In the genomic region with DNA sequence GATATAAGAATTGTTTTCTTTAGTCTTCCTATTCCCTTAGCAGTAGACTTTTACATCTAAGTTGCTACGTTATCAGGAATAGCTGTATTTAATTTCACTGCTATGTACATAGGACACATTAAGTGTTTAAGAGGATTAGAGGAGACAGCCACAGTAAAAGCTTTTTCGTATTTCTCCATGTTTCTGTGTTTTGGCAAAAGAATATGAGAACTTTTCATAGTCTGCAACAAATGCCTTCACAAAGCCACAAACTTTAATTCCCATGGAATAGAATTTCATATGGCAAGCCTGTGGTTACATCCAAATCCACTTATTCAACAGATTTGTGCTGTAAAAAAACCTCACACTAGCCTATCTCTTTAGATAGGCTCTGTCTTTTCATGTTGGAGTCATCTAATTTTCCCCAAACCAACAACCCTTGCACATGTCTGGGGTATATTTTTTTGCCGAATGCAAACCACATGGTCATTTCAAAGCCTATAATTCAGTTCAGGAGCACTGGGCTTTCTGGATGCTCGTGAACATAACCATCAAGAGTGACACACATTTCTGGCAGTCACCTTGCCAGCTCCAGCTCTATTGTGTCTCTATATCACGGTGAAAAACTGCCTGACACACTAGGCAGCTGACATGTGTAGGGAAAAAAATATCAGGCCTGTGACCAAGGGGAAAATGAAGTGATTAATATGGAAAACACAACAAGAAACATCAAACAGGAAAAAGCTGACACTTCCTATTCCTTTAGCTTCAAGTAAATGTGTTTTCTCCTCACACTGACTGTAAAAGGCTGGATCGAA, we compare ENCODE assay signal across 14 cellular contexts. TPM values are rescaled to one million over a fixed set of nuclear protein-coding genes. Genes with fewer than 3 reads are reported as not detected.
DNase-seq lines count a peak whose midpoint lies in the region; ATAC-seq and TF ChIP-seq lines count a peak whose summit lies in the region.
"Had no signal": no experiment of that assay in that cellular context is flagged by ENCODE, and none has a peak within 500 bp of the region (broad histone marks: within the 10 kb centered on the region; RNA-seq: fewer than 3 reads in every experiment).

No MANE protein-coding gene starts in this region.

- TF ChIP-seq CTCF in heart left ventricle (IDR thresholded peaks at IDR 0.05) (no peak), lower lobe of right lung (IDR thresholded peaks at IDR 0.05) (no peak), upper lobe of right lung (IDR thresholded peaks at IDR 0.05) (no peak)

- intact Hi-C loops in heart left ventricle (cut with DNase I) (no loop called here), cardiac septum (cut with DNase I) (no loop called here), lower lobe of right lung (cut with DNase I) (no loop called here), upper lobe of right lung (cut with DNase I) (no loop called here)

- H3K27me3 ChIP-seq in heart left ventricle (no peaks in the 10 kb centered on the region), lower lobe of right lung (ENCODE audit: low read depth) (no peaks in the 10 kb centered on the region), upper lobe of right lung (no peaks in the 10 kb centered on the region)

- TF ChIP-seq POLR2A in heart left ventricle (IDR thresholded peaks at IDR 0.05), result no peak

- DNase-seq in heart left ventricle, result no peak
- no peak for DNase-seq in cardiac septum (ENCODE audit: low spot score)
- no peak for DNase-seq in caudate nucleus (lab: John Stamatoyannopoulos, UW)
- no peak for DNase-seq in lower lobe of right lung
- DNase-seq in upper lobe of right lung, result no peak
- no peak for DNase-seq in iPS-NIHi11 (ENCODE audit: low spot score)
- no peak for DNase-seq in NCI-H2196 treated with DMSO at 0.1 percent for 48 hours (lab: John Stamatoyannopoulos, UW; ENCODE audit: unreplicated experiment)
- DNase-seq in DMS114 treated with DMSO at 0.1 percent for 48 hours (lab: John Stamatoyannopoulos, UW; ENCODE audit: unreplicated experiment), result no peak
- DNase-seq: activated CD4-positive, alpha-beta T cell treated with anti-CD3 and anti-CD28 coated beads for 36 hours; activated gamma-delta T cell treated with Interleukin-2 at 50 U/mL for 16 hours; SK-N-SH; stimulated activated CD4-positive, alpha-beta T cell treated with anti-CD3 and anti-CD28 coated beads, Interleukin-4, amount 100 ng/mL, for 4 hours had no signal

- H3K27ac ChIP-seq in heart left ventricle, result peak overlapping the region in 6 of 12 donors; percentile 19 to 57 (median 47)
- peak overlapping the region; percentile 18 for H3K27ac ChIP-seq in caudate nucleus (ENCODE audit: low read depth, low read length)
- peak overlapping the region; percentile 15 for H3K27ac ChIP-seq in lower lobe of right lung
- H3K27ac ChIP-seq in upper lobe of right lung, result peak overlapping the region; percentile 24

- H3K4me3 ChIP-seq in heart left ventricle, result no peak overlapping the region
- no peak overlapping the region for H3K4me3 ChIP-seq in lower lobe of right lung
- no peak overlapping the region for H3K4me3 ChIP-seq in upper lobe of right lung

- 54 to 71% (median 57%) methylated on average over 6 of the region's 6 CpGs for WGBS in heart left ventricle, 4 donors

- H3K9me3 ChIP-seq in heart left ventricle, result no peaks in the 10 kb centered on the region
- no peaks in the 10 kb centered on the region for H3K9me3 ChIP-seq in lower lobe of right lung
- H3K9me3 ChIP-seq in upper lobe of right lung, result no peaks in the 10 kb centered on the region
- H3K9me3 ChIP-seq: SK-N-SH had no signal

- no peaks in the 10 kb centered on the region for H3K36me3 ChIP-seq in heart left ventricle
- no peaks in the 10 kb centered on the region for H3K36me3 ChIP-seq in lower lobe of right lung
- no peaks in the 10 kb centered on the region for H3K36me3 ChIP-seq in upper lobe of right lung

- peak in 3 of 4 donors; percentile 29 to 45 (median 41) for ATAC-seq in heart left ventricle
- ATAC-seq in lower lobe of right lung, result peak in 1 of 2 donors; percentile 40
- no peak for ATAC-seq in upper lobe of right lung
- ATAC-seq: activated CD4-positive, alpha-beta T cell treated with anti-CD3 and anti-CD28 coated beads for 36 hours had no signal

- peaks cover 0 to 49% (median 18%) of the 10 kb centered on the region in 12 donors for H3K4me1 ChIP-seq in heart left ventricle
- peaks cover 25% of the 10 kb centered on the region for H3K4me1 ChIP-seq in lower lobe of right lung
- peaks cover 2% of the 10 kb centered on the region for H3K4me1 ChIP-seq in upper lobe of right lung

RNA-seq across cellular contexts. Expression of gene PLD1, which starts 19.2 kb away (rescaled TPM):
- total RNA-seq in heart left ventricle, result 100 to 1,000 TPM in 1 of 9 donors, 10 to 100 TPM in 8; 44.5 to 106 (median 61.4) TPM
- polyA plus RNA-seq in heart left ventricle, result 10 to 100 TPM; 12.3 to 33.2 TPM
- total RNA-seq in cardiac septum, result 56.5 TPM
- 27.7 TPM for total RNA-seq in lower lobe of right lung
- 25.4 TPM for total RNA-seq in upper lobe of right lung

RNA-seq across cellular contexts. Expression of gene TMEM212, which starts 52.1 kb away (rescaled TPM):
- total RNA-seq in heart left ventricle (not detected), cardiac septum (not detected), lower lobe of right lung (5.2 TPM), upper lobe of right lung (not detected)
- not detected for polyA plus RNA-seq in heart left ventricle
- total RNA-seq: A172; activated CD4-positive, alpha-beta T cell treated with anti-CD3 and anti-CD28 coated beads for 36 hours; omental fat pad had no signal
- polyA plus RNA-seq: SK-N-SH had no signal
